Comparison of ENCODE assay signal across 1 cellular context in the genomic region with DNA sequence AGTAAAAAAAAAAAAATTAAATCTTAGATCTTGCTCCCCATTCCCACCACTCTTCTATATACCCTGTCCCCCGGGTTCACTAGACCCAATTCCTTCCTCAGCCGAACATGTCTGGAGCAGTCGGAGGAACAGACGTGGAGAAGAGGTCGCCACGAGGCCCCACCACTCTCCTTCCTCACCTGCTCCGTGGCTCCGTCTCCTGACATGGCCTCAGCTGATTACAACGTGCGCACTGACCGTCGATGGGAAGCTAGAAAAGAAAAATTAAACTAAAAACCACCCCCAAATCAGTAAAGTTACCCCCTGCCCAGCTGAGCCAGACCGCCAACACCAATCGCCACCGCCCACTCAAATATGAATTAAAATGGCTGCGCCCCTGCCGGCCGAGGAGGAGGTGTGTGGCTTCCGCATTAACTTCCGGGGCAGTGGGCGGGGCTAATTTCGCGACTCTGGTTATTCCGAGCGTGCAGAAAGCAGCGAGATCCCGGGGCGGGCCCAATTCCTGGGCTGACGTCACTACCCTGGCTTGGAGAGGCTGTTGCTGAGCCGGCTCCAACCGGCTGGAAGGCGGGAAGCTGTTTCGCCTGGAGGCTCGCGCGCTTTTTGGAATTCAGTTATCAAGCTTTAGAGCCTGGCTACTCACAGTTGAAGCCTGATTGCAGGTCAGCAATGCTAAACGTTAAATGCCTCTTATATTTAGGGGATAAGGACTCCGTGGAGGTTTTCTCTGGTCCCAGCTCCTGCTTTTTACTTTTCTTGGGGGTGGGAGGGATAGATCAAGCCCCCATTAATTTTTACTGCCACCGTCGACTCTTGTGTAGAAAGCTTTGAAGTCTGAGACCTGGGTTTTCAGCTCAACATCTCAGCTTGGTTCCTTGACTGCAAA.
TF ChIP-seq lines count a peak whose summit lies in the region.

TSS of gene CSTF3 (minus strand) at position 361 of the 886 bp plus-strand sequence. CDS start at position 206, 155 bp downstream.

TF ChIP-seq in K562, 482 proteins besides CTCF, POLR2A, EP300 and RAD21 (continued from another document):
- TF ChIP-seq BHLHE40 (IDR thresholded peaks at IDR 0.05; ENCODE audit: low read length), result peak; percentile 66
- no peak for TF ChIP-seq MEF2A (IDR thresholded peaks at IDR 0.05; ENCODE audit: control insufficient read depth, low read depth, low read length)
- TF ChIP-seq, protein P1, sequence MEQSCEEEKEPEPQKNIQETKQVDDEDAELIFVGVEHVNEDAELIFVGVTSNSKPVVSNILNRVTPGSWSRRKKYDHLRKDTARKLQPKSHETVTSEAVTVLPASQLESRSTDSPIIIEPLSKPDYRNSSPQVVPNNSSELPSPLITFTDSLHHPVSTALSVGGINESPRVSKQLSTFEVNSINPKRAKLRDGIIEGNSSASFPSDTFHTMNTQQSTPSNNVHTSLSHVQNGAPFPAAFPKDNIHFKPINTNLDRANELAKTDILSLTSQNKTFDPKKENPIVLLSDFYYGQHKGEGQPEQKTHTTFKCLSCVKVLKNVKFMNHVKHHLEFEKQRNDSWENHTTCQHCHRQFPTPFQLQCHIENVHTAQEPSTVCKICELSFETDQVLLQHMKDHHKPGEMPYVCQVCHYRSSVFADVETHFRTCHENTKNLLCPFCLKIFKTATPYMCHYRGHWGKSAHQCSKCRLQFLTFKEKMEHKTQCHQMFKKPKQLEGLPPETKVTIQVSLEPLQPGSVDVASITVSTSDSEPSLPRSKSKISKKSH (CRISPR knock-in tag; IDR thresholded peaks at IDR 0.05), result no peak
- TF ChIP-seq RBFOX2 (IDR thresholded peaks at IDR 0.05; ENCODE audit: low read depth, low read length), result peak; percentile 98
- no peak for TF ChIP-seq U2AF2 (optimal IDR thresholded peaks at IDR 0.05; ENCODE audit: low read depth, low read length)
- no peak for TF ChIP-seq SRSF1 (IDR thresholded peaks at IDR 0.05; ENCODE audit: low read depth, low read length)
- TF ChIP-seq ATF1 (CRISPR knock-in tag; IDR thresholded peaks at IDR 0.05), result no peak
- peak; percentile 96 for TF ChIP-seq ATF1 (tag; IDR thresholded peaks at IDR 0.05)
- TF ChIP-seq MCM7 (IDR thresholded peaks at IDR 0.05), result no peak
- TF ChIP-seq CC2D1A (IDR thresholded peaks at IDR 0.05), result 0 out of 2 replicates have a peak, but pooled peaks have one; percentile 43
- no peak for TF ChIP-seq PHTF2 (CRISPR knock-in tag; IDR thresholded peaks at IDR 0.05)
- no peak for TF ChIP-seq ARID2 (IDR thresholded peaks at IDR 0.05)
- no peak for TF ChIP-seq ZBTB9 (CRISPR knock-in tag; IDR thresholded peaks at IDR 0.05)
- no peak for TF ChIP-seq DEAF1 (CRISPR knock-in tag; IDR thresholded peaks at IDR 0.05)
